ENCODE assay signal across 8 cellular contexts in the genomic region with DNA sequence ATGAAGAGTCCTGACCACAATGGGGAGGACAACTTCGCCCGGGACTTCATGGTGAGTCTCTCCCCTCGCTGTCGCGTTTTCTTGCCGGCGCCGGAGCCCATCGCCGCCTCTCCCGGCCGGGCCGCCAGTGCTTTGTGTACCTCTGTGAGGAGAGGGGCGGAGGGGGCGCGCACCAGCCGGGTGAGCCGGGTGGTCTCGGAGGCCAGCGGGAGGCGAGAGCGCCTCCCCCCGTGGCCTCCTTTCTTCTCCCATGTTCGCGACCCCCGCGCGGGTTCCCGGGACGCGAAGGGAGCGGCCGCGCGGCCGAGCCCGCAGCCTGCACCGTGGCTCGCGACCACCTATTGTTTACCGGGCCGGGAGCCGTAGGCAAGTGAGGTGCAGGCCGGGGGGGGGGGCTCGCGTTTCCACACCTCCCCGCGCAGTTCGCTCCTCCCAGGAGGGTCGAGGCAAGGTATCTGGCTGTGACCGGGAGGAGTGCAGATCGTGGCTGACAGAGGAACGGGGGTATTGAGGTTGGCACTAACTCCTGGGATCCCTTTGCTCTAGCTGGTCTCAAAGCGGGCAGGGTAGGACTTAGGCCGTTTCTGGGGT.
DNase-seq lines count a peak whose midpoint lies in the region; ATAC-seq lines count a peak whose summit lies in the region.

No MANE protein-coding gene starts in this region.

- no peaks in the 10 kb centered on the region; the same call in 1 of the 2 replicates for H3K36me3 ChIP-seq in HAP-1 (replicated peaks)

- peak overlapping the region; percentile 76 for H3K4me3 ChIP-seq in HAP-1

- peak; percentile 20 for DNase-seq in DMS79 (lab: John Stamatoyannopoulos, UW)
- DNase-seq in HAP-1 (ENCODE audit: low spot score in 2 of 2): peak; percentile 26 to 67
- DNase-seq in NCI-H2029 (lab: John Stamatoyannopoulos, UW): peak; percentile 41
- DNase-seq in activated CD4-positive, alpha-beta T cell treated with anti-CD3 and anti-CD28 coated beads, Interleukin-2, amount 50 U/mL, for 48 hours: peak; percentile 39 to 54
- peak; percentile 76 for DNase-seq in ecto neural progenitor cell (ENCODE audit: low spot score)
- DNase-seq in memory B cell (ENCODE audit: low spot score in 2 of 2): peak in 1 of 2 donors; percentile 54
- peak; percentile 14 to 15 for DNase-seq in stimulated activated CD8-positive, alpha-beta memory T cell treated with anti-CD3 and anti-CD28 coated beads, Interleukin-4, amount 100 ng/mL, for 4 hours (ENCODE audit: low read depth in 2 of 2, low spot score in 1 of 2)

- no peaks in the 10 kb centered on the region for H3K4me1 ChIP-seq in HAP-1

- ATAC-seq in memory B cell (ENCODE audit: low read depth) (no peak), GM18519 (IDR thresholded peaks at IDR 0.05; ENCODE audit: low FRiP score, unreplicated experiment) (no peak)

- H3K27ac Mint-ChIP-seq in memory B cell: peak overlapping the region; percentile 68

- H3K9me3 ChIP-seq in HAP-1: no peaks in the 10 kb centered on the region

- H3K4me3 Mint-ChIP-seq in memory B cell: peak overlapping the region; percentile 98

- no peaks in the 10 kb centered on the region for H3K27me3 ChIP-seq in HAP-1 (ENCODE audit: low read depth)

- no peaks in the 10 kb centered on the region for H3K9me3 Mint-ChIP-seq in memory B cell

- no peaks in the 10 kb centered on the region for H3K27me3 Mint-ChIP-seq in memory B cell

- H3K4me1 Mint-ChIP-seq in memory B cell: peaks cover 17% of the 10 kb centered on the region

- no peaks in the 10 kb centered on the region for H3K36me3 Mint-ChIP-seq in memory B cell

- in situ Hi-C loops in HAP-1 (cut with MboI; ENCODE audit: low sequenced_read_pairs): no loop called here
